ENCODE assay signal across 14 cellular contexts in the genomic region with DNA sequence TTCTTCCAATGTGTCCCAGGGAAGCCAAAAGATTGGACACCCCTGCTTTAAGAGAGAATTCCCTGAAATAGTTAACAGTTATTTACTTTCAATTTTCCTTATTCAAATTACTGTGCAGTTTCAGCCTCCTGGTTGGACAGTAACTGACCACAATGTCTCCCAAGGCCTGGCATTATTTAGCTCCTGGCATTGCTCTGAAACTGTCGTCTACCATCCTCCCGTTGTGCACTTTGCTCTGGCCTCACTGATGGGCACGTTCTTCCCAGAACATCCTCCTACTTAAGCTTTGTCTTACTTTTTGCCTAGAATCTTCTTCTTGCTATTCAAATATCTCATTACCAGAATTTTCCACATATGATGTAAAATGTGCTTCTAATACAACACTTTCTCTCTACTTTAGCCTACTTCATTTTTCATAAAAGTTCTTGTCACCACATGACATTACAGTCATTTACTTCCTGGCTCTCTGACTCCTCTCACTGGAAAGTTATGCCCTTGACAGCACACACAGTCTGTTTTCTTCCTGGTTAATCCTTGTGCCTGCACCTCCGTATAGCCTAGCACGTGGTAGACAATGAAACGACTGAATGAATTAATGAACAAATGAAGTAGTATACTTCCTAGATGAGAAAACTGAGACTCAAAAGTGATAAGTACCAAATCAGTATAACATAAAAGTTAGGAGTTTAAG. TPM values are rescaled to one million over a fixed set of nuclear protein-coding genes. Genes with fewer than 3 reads are reported as not detected.
A peak's percentile ranks its signal among the peaks of the same experiment; 100 is the strongest.
DNase-seq lines count a peak whose midpoint lies in the region; ATAC-seq and TF ChIP-seq lines count a peak whose summit lies in the region.
"Not testable (repeated sequence)": the region's sequence is repeated elsewhere in the genome, so short reads cannot be mapped to it uniquely, and the experiment has no call there.
"Had no signal": no experiment of that assay in that cellular context is flagged by ENCODE, and none has a peak within 500 bp of the region (broad histone marks: within the 10 kb centered on the region; RNA-seq: fewer than 3 reads in every experiment).

No MANE protein-coding gene starts in this region.

- H3K4me1 ChIP-seq in Loucy (ENCODE audit: insufficient read depth, low read length, poor library complexity, severe bottlenecking); adipocyte (ENCODE audit: control insufficient read depth, insufficient read depth, low read length): not testable (repeated sequence)

- H3K4me3 Mint-ChIP-seq in nephron progenitor cell: not testable (repeated sequence)

- not testable (repeated sequence) for H3K79me2 ChIP-seq in Loucy (ENCODE audit: insufficient read depth, low read length)

- peak; percentile 4 for DNase-seq in AG08395 (ENCODE audit: low spot score)
- DNase-seq in H4 (ENCODE audit: low spot score): peak; percentile 49
- peak; percentile 17 for DNase-seq in RPMI7951 (ENCODE audit: low read depth)
- peak; percentile 14 for DNase-seq in adipocyte (ENCODE audit: low read depth)
- DNase-seq in islet precursor cell: peak; percentile 42
- DNase-seq in nephron progenitor cell: not testable (repeated sequence)

- H3K36me3 Mint-ChIP-seq in nephron progenitor cell (ENCODE audit: low read depth): not testable (repeated sequence)

- not testable (repeated sequence) for H3K4me1 Mint-ChIP-seq in nephron progenitor cell

- H3K9me3 Mint-ChIP-seq in nephron progenitor cell: not testable (repeated sequence)

- peak overlapping the region; percentile 79 for H2AFZ ChIP-seq in Loucy (ENCODE audit: low read length)

- peak; percentile 93 for ATAC-seq in esophagus mucosa

- H3K27me3 ChIP-seq in Loucy (ENCODE audit: insufficient read depth, low read length, poor library complexity, severe bottlenecking); adipocyte (replicated peaks; ENCODE audit: control insufficient read depth, insufficient read depth, low read length): not testable (repeated sequence)

- not testable (repeated sequence) for H3K4me3 ChIP-seq in Loucy (ENCODE audit: low read length, poor library complexity, severe bottlenecking); adipocyte (ENCODE audit: low read length)

- H3F3A ChIP-seq in Loucy (ENCODE audit: low read depth): not testable (repeated sequence)

- H4K20me1 ChIP-seq in Loucy (ENCODE audit: insufficient read depth, low read length, poor library complexity, severe bottlenecking): not testable (repeated sequence)

- peak overlapping the region; percentile 0 for H3K27ac Mint-ChIP-seq in nephron progenitor cell

- not testable (repeated sequence) for H3K4me2 ChIP-seq in Loucy (ENCODE audit: low read depth, low read length, poor library complexity, severe bottlenecking)

- H3K9ac ChIP-seq in Loucy (ENCODE audit: low read depth, low read length, poor library complexity, severe bottlenecking); adipocyte (ENCODE audit: low read length): not testable (repeated sequence)

- not testable (repeated sequence) for H3K36me3 ChIP-seq in Loucy (ENCODE audit: insufficient read depth, low read length); adipocyte (ENCODE audit: control insufficient read depth, insufficient read depth, low read length, severe bottlenecking)

- peak; percentile 42 for TF ChIP-seq CTCF in Loucy (conservative IDR thresholded peaks at IDR 0.05; ENCODE audit: low read length)
- TF ChIP-seq CTCF in nephron progenitor cell (IDR thresholded peaks at IDR 0.05): not testable (repeated sequence)

- not testable (repeated sequence) for H3K27me3 Mint-ChIP-seq in nephron progenitor cell (ENCODE audit: low read depth, poor library complexity)

- H3K9me3 ChIP-seq in Loucy (ENCODE audit: insufficient read depth, low read depth, low read length); adipocyte (ENCODE audit: control insufficient read depth, low read length): not testable (repeated sequence)

- H3K9me2 ChIP-seq in Loucy (replicated peaks; ENCODE audit: low read depth, low read length): not testable (repeated sequence)

RNA-seq across cellular contexts. Expression of a gene that starts 37.5 kb away (rescaled TPM):
- total RNA-seq in H4 (2014; rRNA removed; shearing (Covaris generic)): not detected in 2 replicates
- total RNA-seq in RPMI7951 (2014; rRNA removed; shearing (Covaris generic)): not detected in 2 replicates
- not detected for total RNA-seq in esophagus mucosa
- total RNA-seq: A172; gastroesophageal sphincter; H1; liver; natural killer cell treated with Interleukin-12 subunit alpha and Interleukin-12 subunit beta and Interleukin-15 and Interleukin-18, amount 100 ng/mL, for 72 hours; tibial nerve had no signal
